In genomic region chr12:76085159-76085868, GRCh38 we compare ENCODE assay signal across 8 cellular contexts. TPM values are rescaled to one million over a fixed set of nuclear protein-coding genes. Genes with fewer than 3 reads are reported as not detected.
DNase-seq lines count a peak whose midpoint lies in the region; ATAC-seq, FAIRE-seq and TF ChIP-seq lines count a peak whose summit lies in the region.

No MANE protein-coding gene starts in this region.

- H3K9ac ChIP-seq in SK-N-MC (ENCODE audit: insufficient read length): peak overlapping the region; percentile 54

- ATAC-seq in GM19025 (IDR thresholded peaks at IDR 0.05; ENCODE audit: low read depth, unreplicated experiment): peak; percentile 8
- peak; percentile 17 for ATAC-seq in HG03175 (IDR thresholded peaks at IDR 0.05; ENCODE audit: unreplicated experiment)

- no peak for FAIRE-seq in bronchial epithelial cell (lab: Jason Lieb, UNC)

- H3K27me3 ChIP-seq in bronchial epithelial cell (ENCODE audit: control insufficient read depth, insufficient read depth, low read length) (no peaks in the 10 kb centered on the region), layer of hippocampus (ENCODE audit: control insufficient read depth, insufficient read depth, low read length) (no peaks in the 10 kb centered on the region)

- DNase-seq in COLO829 (ENCODE audit: low spot score) (peak; percentile 25), SK-N-MC (ENCODE audit: low read depth, low spot score) (no peak), bronchial epithelial cell (ENCODE audit: low read depth) (peak; percentile 42), NCI-H1930 (lab: John Stamatoyannopoulos, UW) (no peak)
- DNase-seq in stimulated activated CD8-positive, alpha-beta memory T cell treated with anti-CD3 and anti-CD28 coated beads, Interleukin-4, amount 100 ng/mL, for 48 hours: peak; percentile 41

- H3K27ac ChIP-seq in SK-N-MC: peak overlapping the region; percentile 10; the same call in 1 of the 2 replicates
- peak overlapping the region; percentile 92 for H3K27ac ChIP-seq in layer of hippocampus (ENCODE audit: low read depth, low read length)

- no peak for TF ChIP-seq CTCF in bronchial epithelial cell (IDR thresholded peaks at IDR 0.05; ENCODE audit: insufficient read depth, low read length, severe bottlenecking)

- H3K9me3 ChIP-seq in SK-N-MC (ENCODE audit: low read depth, low read length): peaks cover 16% of the 10 kb centered on the region

- H3K36me3 ChIP-seq in SK-N-MC (ENCODE audit: insufficient read depth, low read length) (peaks cover 27% of the 10 kb centered on the region), bronchial epithelial cell (ENCODE audit: control insufficient read depth, insufficient read depth, low read length) (no peaks in the 10 kb centered on the region)

- H3K4me3 ChIP-seq in SK-N-MC (peak overlapping the region; percentile 96), bronchial epithelial cell (ENCODE audit: low read depth, low read length) (peak overlapping the region; percentile 94)

RNA-seq across cellular contexts. Expression of gene NAP1L1, which starts 0.8 kb away (rescaled TPM):
- 160 and 166 TPM in 2 replicates for total RNA-seq in bronchial epithelial cell

RNA-seq across cellular contexts. Expression of gene PHLDA1, which starts 53.7 kb away (rescaled TPM):
- 16.9 and 27.9 TPM in 2 replicates for total RNA-seq in bronchial epithelial cell

Comparison
In these comparisons a context has a peak if more than half of its experiments do, and no peak if none do; other contexts are left out.
1. DNase-seq: peak in COLO829 (single experiment), bronchial epithelial cell (single experiment) and stimulated activated CD8-positive, alpha-beta memory T cell treated with anti-CD3 and anti-CD28 coated beads, Interleukin-4, amount 100 ng/mL, for 48 hours (single experiment); none in SK-N-MC (single experiment) and NCI-H1930 (0 of 2).